Comparison of ENCODE assay signal across 17 cellular contexts in genomic region chr2:231794383-231794782, GRCh38. TPM values are rescaled to one million over a fixed set of nuclear protein-coding genes. Genes with fewer than 3 reads are reported as not detected.
A peak's percentile ranks its signal among the peaks of the same experiment; 100 is the strongest.
DNase-seq lines count a peak whose midpoint lies in the region; ATAC-seq and TF ChIP-seq lines count a peak whose summit lies in the region.
"Had no signal": no experiment of that assay in that cellular context is flagged by ENCODE, and none has a peak within 500 bp of the region (broad histone marks: within the 10 kb centered on the region; RNA-seq: fewer than 3 reads in every experiment).

No MANE protein-coding gene starts in this region.

- TF ChIP-seq CTCF in C4-2B (conservative IDR thresholded peaks at IDR 0.05) = no peak
- no peak for TF ChIP-seq CTCF in heart right ventricle (IDR thresholded peaks at IDR 0.05)

- no peak overlapping the region for H2BK5ac ChIP-seq in mesenchymal stem cell (ENCODE audit: low read depth, low read length, poor library complexity, severe bottlenecking)

- 100% methylated on average over 3 of the region's 3 CpGs for WGBS in mesenchymal stem cell
- WGBS in heart right ventricle, 2 donors = 97 to 98% methylated on average over 3 of the region's 3 CpGs

- H3K4me3 Mint-ChIP-seq in activated T-helper 17 cell treated with anti-CD3 and anti-CD28 coated beads, Interleukin-2, amount 50 U/mL, for 72 hours = no peak overlapping the region
- no peak overlapping the region for H3K4me3 Mint-ChIP-seq in natural killer cell treated with Interleukin-12 subunit alpha and Interleukin-12 subunit beta and Interleukin-15 and Interleukin-18, amount 100 ng/mL, for 72 hours
- H3K4me3 Mint-ChIP-seq: CD14-positive monocyte; CD4-positive, alpha-beta memory T cell had no signal

- no peak overlapping the region for H2AFZ ChIP-seq in mesenchymal stem cell (ENCODE audit: low read depth, low read length)

- H2BK120ac ChIP-seq in mesenchymal stem cell (ENCODE audit: low read depth, low read length) = no peak overlapping the region

- H3K4me2 ChIP-seq in mesenchymal stem cell (ENCODE audit: low read length, poor library complexity, severe bottlenecking) = no peak overlapping the region

- no peak overlapping the region for H3K4me3 ChIP-seq in mesenchymal stem cell (ENCODE audit: insufficient read depth in 1 of 2, low read depth in 1 of 2, low read length in 2 of 2)
- H3K4me3 ChIP-seq in heart right ventricle = no peak overlapping the region
- H3K4me3 ChIP-seq: A549 had no signal

- peaks cover 96% of the 10 kb centered on the region for H3K36me3 Mint-ChIP-seq in activated T-helper 17 cell treated with anti-CD3 and anti-CD28 coated beads, Interleukin-2, amount 50 U/mL, for 72 hours (ENCODE audit: low read depth)
- H3K36me3 Mint-ChIP-seq in natural killer cell treated with Interleukin-12 subunit alpha and Interleukin-12 subunit beta and Interleukin-15 and Interleukin-18, amount 100 ng/mL, for 72 hours = peaks cover 28% of the 10 kb centered on the region

- H2BK15ac ChIP-seq in mesenchymal stem cell (ENCODE audit: low read depth, poor library complexity, severe bottlenecking) = no peak overlapping the region

- H3K4me1 ChIP-seq in mesenchymal stem cell (ENCODE audit: control insufficient read depth, insufficient read depth, low read depth, low read length) (peaks cover 5% of the 10 kb centered on the region), heart right ventricle (peaks cover 0 to 16% (median 5%) of the 10 kb centered on the region in 9 donors)

- no peak for ATAC-seq in activated T-helper 17 cell treated with anti-CD3 and anti-CD28 coated beads, Interleukin-2, amount 50 U/mL, for 72 hours (replicated peaks)
- ATAC-seq in natural killer cell treated with Interleukin-12 subunit alpha and Interleukin-12 subunit beta and Interleukin-15 and Interleukin-18, amount 100 ng/mL, for 72 hours = no peak
- ATAC-seq in heart right ventricle = no peak
- ATAC-seq: A549, HCT116 had no signal

- no peaks in the 10 kb centered on the region for H3K27me3 Mint-ChIP-seq in activated T-helper 17 cell treated with anti-CD3 and anti-CD28 coated beads, Interleukin-2, amount 50 U/mL, for 72 hours
- no peaks in the 10 kb centered on the region for H3K27me3 Mint-ChIP-seq in natural killer cell treated with Interleukin-12 subunit alpha and Interleukin-12 subunit beta and Interleukin-15 and Interleukin-18, amount 100 ng/mL, for 72 hours
- H3K27me3 Mint-ChIP-seq: CD4-positive, alpha-beta memory T cell had no signal

- no peak overlapping the region for H3K14ac ChIP-seq in mesenchymal stem cell (ENCODE audit: low read length in 2 of 2)

- no peaks in the 10 kb centered on the region for H3K9me3 ChIP-seq in mesenchymal stem cell (ENCODE audit: control insufficient read depth, low read length)
- H3K9me3 ChIP-seq in heart right ventricle = no peaks in the 10 kb centered on the region
- H3K9me3 ChIP-seq: A549 had no signal

- H3K36me3 ChIP-seq in mesenchymal stem cell (ENCODE audit: control insufficient read depth in 1 of 2, insufficient read depth in 2 of 2, low read depth in 1 of 2, low read length in 2 of 2) = peaks cover 27 to 72% of the 10 kb centered on the region in 2 experiments
- H3K36me3 ChIP-seq in heart right ventricle = peaks cover 0 to 97% (median 43%) of the 10 kb centered on the region in 9 donors

- no peak overlapping the region for H2BK12ac ChIP-seq in mesenchymal stem cell (ENCODE audit: low read length in 2 of 2)

- H2AK5ac ChIP-seq in mesenchymal stem cell (ENCODE audit: low read length, severe bottlenecking) = no peak overlapping the region

- H3K23ac ChIP-seq in mesenchymal stem cell (ENCODE audit: low read length in 2 of 2) = no peak overlapping the region

- H3K27ac ChIP-seq in C4-2B = peak overlapping the region; percentile 15; the same call in 1 of the 2 replicates
- peak overlapping the region; percentile 64 for H3K27ac ChIP-seq in epithelial cell of prostate
- H3K27ac ChIP-seq in mesenchymal stem cell (ENCODE audit: low read length, poor library complexity, severe bottlenecking) = no peak overlapping the region
- H3K27ac ChIP-seq in heart right ventricle = no peak overlapping the region
- H3K27ac ChIP-seq: A549 had no signal

- no peak overlapping the region for H4K91ac ChIP-seq in mesenchymal stem cell (ENCODE audit: low read length)

- peak overlapping the region; percentile 8 for H3K27ac Mint-ChIP-seq in activated T-helper 17 cell treated with anti-CD3 and anti-CD28 coated beads, Interleukin-2, amount 50 U/mL, for 72 hours
- H3K27ac Mint-ChIP-seq in natural killer cell treated with Interleukin-12 subunit alpha and Interleukin-12 subunit beta and Interleukin-15 and Interleukin-18, amount 100 ng/mL, for 72 hours = no peak overlapping the region
- H3K27ac Mint-ChIP-seq: CD4-positive, alpha-beta memory T cell had no signal

- peaks cover 13% of the 10 kb centered on the region for H3K4me1 Mint-ChIP-seq in activated T-helper 17 cell treated with anti-CD3 and anti-CD28 coated beads, Interleukin-2, amount 50 U/mL, for 72 hours
- H3K4me1 Mint-ChIP-seq in natural killer cell treated with Interleukin-12 subunit alpha and Interleukin-12 subunit beta and Interleukin-15 and Interleukin-18, amount 100 ng/mL, for 72 hours (ENCODE audit: low read depth in 2 of 2) = peaks cover 5 to 7% of the 10 kb centered on the region in 2 donors
- H3K4me1 Mint-ChIP-seq: CD14-positive monocyte had no signal

- H4K8ac ChIP-seq in mesenchymal stem cell (ENCODE audit: low read length) = no peak overlapping the region

- no peaks in the 10 kb centered on the region for H3K27me3 ChIP-seq in mesenchymal stem cell (ENCODE audit: control insufficient read depth in 1 of 2, insufficient read depth in 1 of 2, low read length in 2 of 2)
- no peaks in the 10 kb centered on the region for H3K27me3 ChIP-seq in heart right ventricle

- peaks cover 38% of the 10 kb centered on the region for H3K79me1 ChIP-seq in mesenchymal stem cell (replicated peaks; ENCODE audit: low read length, poor library complexity, severe bottlenecking)

- intact Hi-C loops in heart right ventricle (cut with DNase I) = no loop called here

- H3K18ac ChIP-seq in mesenchymal stem cell (ENCODE audit: low read depth in 1 of 2, low read length in 2 of 2) = no peak overlapping the region

- H3K9me3 Mint-ChIP-seq in activated T-helper 17 cell treated with anti-CD3 and anti-CD28 coated beads, Interleukin-2, amount 50 U/mL, for 72 hours = no peaks in the 10 kb centered on the region
- no peaks in the 10 kb centered on the region for H3K9me3 Mint-ChIP-seq in natural killer cell treated with Interleukin-12 subunit alpha and Interleukin-12 subunit beta and Interleukin-15 and Interleukin-18, amount 100 ng/mL, for 72 hours
- H3K9me3 Mint-ChIP-seq: CD14-positive monocyte; CD4-positive, alpha-beta memory T cell had no signal

- H3K9ac ChIP-seq in mesenchymal stem cell (ENCODE audit: low read length) = peak overlapping the region; percentile 5

- no peak overlapping the region for H3K4ac ChIP-seq in mesenchymal stem cell (ENCODE audit: low read depth in 1 of 2, low read length in 2 of 2)

- no peak for DNase-seq in epithelial cell of prostate (ENCODE audit: low read depth, low spot score)
- DNase-seq in mesenchymal stem cell = no peak
- no peak for DNase-seq in natural killer cell treated with Interleukin-12 subunit alpha and Interleukin-12 subunit beta and Interleukin-15 and Interleukin-18, amount 100 ng/mL, for 72 hours (ENCODE audit: low spot score)
- DNase-seq in NCI-H446 treated with DMSO at 0.1 percent for 48 hours (lab: John Stamatoyannopoulos, UW) = no peak
- DNase-seq in heart right ventricle = no peak
- DNase-seq: AML-193; CD4-positive, alpha-beta memory T cell; DMS153; DMS79; GDM1; GOT3; H7 had no signal

RNA-seq across cellular contexts. Expression of gene COPS7B, which starts 8.1 kb away (rescaled TPM):
- 10 to 100 TPM; 41.5 to 47.8 TPM for total RNA-seq in activated T-helper 17 cell treated with anti-CD3 and anti-CD28 coated beads, Interleukin-2, amount 50 U/mL, for 72 hours
- polyA plus RNA-seq in mesenchymal stem cell (2013, experiment 1 of 2) = 28.1 TPM
- 24.5 TPM for polyA plus RNA-seq in mesenchymal stem cell (2013, experiment 2 of 2)
- 10 to 100 TPM; 35.9 to 62.5 TPM for total RNA-seq in natural killer cell treated with Interleukin-12 subunit alpha and Interleukin-12 subunit beta and Interleukin-15 and Interleukin-18, amount 100 ng/mL, for 72 hours
- 10 to 100 TPM; 17.1 to 25.3 (median 19.8) TPM for total RNA-seq in heart right ventricle
- polyA plus RNA-seq in heart right ventricle = 10 to 100 TPM; 15.9 to 16.8 TPM

RNA-seq across cellular contexts. Expression of gene PDE6D, which starts 13.3 kb away (rescaled TPM):
- total RNA-seq in activated T-helper 17 cell treated with anti-CD3 and anti-CD28 coated beads, Interleukin-2, amount 50 U/mL, for 72 hours = 10 to 100 TPM; 20.4 to 28.9 TPM
- 19.6 TPM for polyA plus RNA-seq in mesenchymal stem cell (2013, experiment 1 of 2)
- polyA plus RNA-seq in mesenchymal stem cell (2013, experiment 2 of 2) = 19.9 TPM
- 10 to 100 TPM; 25.3 to 29.4 TPM for total RNA-seq in natural killer cell treated with Interleukin-12 subunit alpha and Interleukin-12 subunit beta and Interleukin-15 and Interleukin-18, amount 100 ng/mL, for 72 hours
- total RNA-seq in heart right ventricle = 10 to 100 TPM; 11.4 to 23.3 (median 18.4) TPM
- polyA plus RNA-seq in heart right ventricle = 10 to 100 TPM; 14.8 to 31.2 TPM

Comparison
In these comparisons a context has a peak if more than half of its experiments do, and no peak if none do; other contexts are left out.
1. H3K27ac ChIP-seq: peak in C4-2B (single experiment) and epithelial cell of prostate (single experiment); none in mesenchymal stem cell (single experiment) and heart right ventricle (0 of 10).